12 cellular contexts compared by ENCODE assay signal in the genomic region with DNA sequence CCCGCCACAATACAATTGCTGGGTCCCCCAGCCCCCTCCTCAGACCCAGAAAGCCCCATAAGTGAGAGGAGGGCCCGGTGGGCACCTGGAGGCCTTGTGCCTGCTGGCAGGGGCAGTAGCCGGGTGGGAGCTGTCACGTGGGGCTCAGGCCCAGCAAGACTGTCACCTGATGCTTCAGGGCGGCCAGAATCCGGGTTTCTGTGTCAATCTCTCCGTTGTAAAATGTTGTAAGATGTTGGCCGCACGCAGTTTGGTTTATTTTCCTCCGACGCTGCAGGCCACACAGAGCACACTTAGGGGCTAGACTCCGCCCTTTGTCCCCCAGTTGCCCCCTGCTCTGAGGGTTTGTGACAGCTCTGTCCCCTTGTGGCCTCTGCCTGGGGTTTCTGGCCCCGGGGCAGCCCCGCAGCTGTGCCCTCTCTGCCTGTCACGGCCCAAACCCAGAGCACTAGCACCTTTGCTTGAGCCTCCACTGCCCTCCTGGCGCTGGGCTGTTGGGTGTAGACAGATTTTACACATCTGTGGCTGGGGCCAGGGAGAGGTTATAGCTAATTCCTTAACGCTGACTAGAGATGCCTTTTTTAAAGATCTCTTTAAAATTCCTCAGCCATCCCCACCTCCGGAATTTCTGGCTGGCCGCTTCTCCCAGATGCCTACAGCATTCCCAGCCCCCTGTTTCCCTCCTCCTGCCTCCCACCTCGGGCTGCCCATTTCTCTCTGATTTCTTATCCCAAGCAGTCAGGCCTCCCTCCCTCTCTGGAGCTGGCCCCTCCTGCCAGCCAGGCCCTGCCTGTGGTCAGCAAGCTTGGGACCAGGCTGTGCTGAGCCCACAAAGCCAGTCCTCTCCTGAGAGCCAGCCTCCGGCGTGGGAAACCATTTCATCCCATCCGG. TPM values are rescaled to one million over a fixed set of nuclear protein-coding genes. Genes with fewer than 3 reads are reported as not detected.
DNase-seq lines count a peak whose midpoint lies in the region; ATAC-seq, FAIRE-seq and TF ChIP-seq lines count a peak whose summit lies in the region.
"Had no signal": no experiment of that assay in that cellular context is flagged by ENCODE, and none has a peak within 500 bp of the region (broad histone marks: within the 10 kb centered on the region; RNA-seq: fewer than 3 reads in every experiment).

No MANE protein-coding gene starts in this region.

- H3K36me3 Mint-ChIP-seq in MCF 10A (ENCODE audit: insufficient read depth, unreplicated experiment) (no peaks in the 10 kb centered on the region), mesothelial cell of epicardium (no peaks in the 10 kb centered on the region)
- H3K36me3 Mint-ChIP-seq in dendritic cell treated with granulocyte-macrophage colony-stimulating factor and Interleukin-4, amounts not matched to agents 40 ng/mL and 50 ng/mL, for 4 days (ENCODE audit: low read depth), result no peaks in the 10 kb centered on the region

- H3K4me3 ChIP-seq in breast epithelium, result no peak overlapping the region
- H3K4me3 ChIP-seq: thoracic aorta had no signal

- no peaks in the 10 kb centered on the region for H3K9me3 ChIP-seq in breast epithelium
- H3K9me3 ChIP-seq: thoracic aorta had no signal

- TF ChIP-seq POLR2A in breast epithelium (IDR thresholded peaks at IDR 0.05), result no peak

- H3K4me1 ChIP-seq in breast epithelium, result peaks cover 3 to 8% of the 10 kb centered on the region in 2 donors

- H3K27ac ChIP-seq in breast epithelium, result peak overlapping the region; percentile 72 to 89

- no peak for TF ChIP-seq CTCF in breast epithelium (IDR thresholded peaks at IDR 0.05)
- no peak for TF ChIP-seq CTCF in MCF 10A (IDR thresholded peaks at IDR 0.05; ENCODE audit: unreplicated experiment)
- no peak for TF ChIP-seq CTCF in mesothelial cell of epicardium (IDR thresholded peaks at IDR 0.05; ENCODE audit: unreplicated experiment)
- no peak for TF ChIP-seq CTCF in GM13976 (IDR thresholded peaks at IDR 0.05; ENCODE audit: borderline replicate concordance, control extremely low read depth, extremely low read depth, insufficient read depth, missing control alignments)

- ATAC-seq in HG03439 (IDR thresholded peaks at IDR 0.05; ENCODE audit: unreplicated experiment), result no peak
- ATAC-seq: activated T-cell treated with anti-CD3 and anti-CD28 coated beads, Interleukin-2, amount 50 U/mL, for 4 hours had no signal

- no peaks in the 10 kb centered on the region for H3K27me3 ChIP-seq in breast epithelium

- no peak overlapping the region for H3K27ac Mint-ChIP-seq in MCF 10A (ENCODE audit: low read depth, unreplicated experiment)
- H3K27ac Mint-ChIP-seq in dendritic cell treated with granulocyte-macrophage colony-stimulating factor and Interleukin-4, amounts not matched to agents 40 ng/mL and 50 ng/mL, for 4 days, result peak overlapping the region; percentile 22
- H3K27ac Mint-ChIP-seq in mesothelial cell of epicardium, result peak overlapping the region; percentile 99

- H3K27me3 Mint-ChIP-seq in MCF 10A (ENCODE audit: insufficient read depth, unreplicated experiment), result no peaks in the 10 kb centered on the region
- H3K27me3 Mint-ChIP-seq in dendritic cell treated with granulocyte-macrophage colony-stimulating factor and Interleukin-4, amounts not matched to agents 40 ng/mL and 50 ng/mL, for 4 days, result peaks cover 53% of the 10 kb centered on the region
- no peaks in the 10 kb centered on the region for H3K27me3 Mint-ChIP-seq in mesothelial cell of epicardium (ENCODE audit: low read depth)

- in situ Hi-C loops in GM13976 (cut with MboI; ENCODE audit: low sequenced_read_pairs, unreplicated experiment), result loop anchor here (5.0 kb wide), 1 partner anchor 39 kb away; no protein-coding TSS in a partner anchor

- H3K36me3 ChIP-seq in breast epithelium, result no peaks in the 10 kb centered on the region
- H3K36me3 ChIP-seq: thoracic aorta had no signal

- peak; percentile 83 for FAIRE-seq in urothelium cell line (lab: Jason Lieb, UNC)
- FAIRE-seq: A204.1 had no signal

- H3K4me3 Mint-ChIP-seq in MCF 10A (ENCODE audit: unreplicated experiment), result no peak overlapping the region
- no peak overlapping the region for H3K4me3 Mint-ChIP-seq in dendritic cell treated with granulocyte-macrophage colony-stimulating factor and Interleukin-4, amounts not matched to agents 40 ng/mL and 50 ng/mL, for 4 days
- peak overlapping the region; percentile 41 for H3K4me3 Mint-ChIP-seq in mesothelial cell of epicardium
- H3K4me3 Mint-ChIP-seq: activated T-cell treated with anti-CD3 and anti-CD28 coated beads, Interleukin-2, amount 50 U/mL, for 4 hours had no signal

- no peak for DNase-seq in breast epithelium (ENCODE audit: low spot score in 2 of 2)
- DNase-seq in MCF 10A (ENCODE audit: unreplicated experiment), result no peak
- DNase-seq in mesothelial cell of epicardium (ENCODE audit: low spot score in 2 of 2, unreplicated experiment in 2 of 2), result peak in 1 of 2 experiments; percentile 67
- peak; percentile 80 for DNase-seq in urothelium cell line (ENCODE audit: low spot score)
- no peak for DNase-seq in NCI-H446 treated with DMSO at 0.1 percent for 48 hours (lab: John Stamatoyannopoulos, UW)
- no peak for DNase-seq in GM13976 (ENCODE audit: low spot score)
- DNase-seq: activated T-cell treated with anti-CD3 and anti-CD28 coated beads, Interleukin-2, amount 50 U/mL, for 4 hours; NCI-H1417 treated with DMSO at 0.1 percent for 48 hours had no signal

- H3K4me1 Mint-ChIP-seq in MCF 10A (ENCODE audit: insufficient read depth, unreplicated experiment), result no peaks in the 10 kb centered on the region
- H3K4me1 Mint-ChIP-seq in dendritic cell treated with granulocyte-macrophage colony-stimulating factor and Interleukin-4, amounts not matched to agents 40 ng/mL and 50 ng/mL, for 4 days (ENCODE audit: low read depth), result peaks cover 11% of the 10 kb centered on the region
- peaks cover 39% of the 10 kb centered on the region for H3K4me1 Mint-ChIP-seq in mesothelial cell of epicardium

- CTCF ChIA-PET in MCF 10A (lab: Yijun Ruan, JAX), result interaction anchor here (0.6 to 2.3 kb wide), 8 partner anchors 12 to 705 kb away, joined by 3 to 11 read pairs (median 4); no protein-coding TSS in a partner anchor

- H3K9me3 Mint-ChIP-seq in MCF 10A (ENCODE audit: unreplicated experiment) (no peaks in the 10 kb centered on the region), mesothelial cell of epicardium (no peaks in the 10 kb centered on the region)
- H3K9me3 Mint-ChIP-seq in dendritic cell treated with granulocyte-macrophage colony-stimulating factor and Interleukin-4, amounts not matched to agents 40 ng/mL and 50 ng/mL, for 4 days, result no peaks in the 10 kb centered on the region
- H3K9me3 Mint-ChIP-seq: activated T-cell treated with anti-CD3 and anti-CD28 coated beads, Interleukin-2, amount 50 U/mL, for 4 hours had no signal

- POLR2A ChIA-PET in MCF 10A (lab: Yijun Ruan, JAX), result no interaction called here

- no TSS peak for BruUV-seq in MCF 10A (replicated peaks; lab: Mats Ljungman, UMichigan)

- intact Hi-C loops in breast epithelium (cut with DNase I; ENCODE audit: low total_unique reads), result loop anchor here (5.0 kb wide), 1 partner anchor 39 kb away; no protein-coding TSS in a partner anchor
- intact Hi-C loops in MCF 10A (cut with micrococcal nuclease), result no loop called here
- intact Hi-C loops in dendritic cell treated with granulocyte-macrophage colony-stimulating factor and Interleukin-4, amounts not matched to agents 40 ng/mL and 50 ng/mL, for 4 days (cut with micrococcal nuclease), result no loop called here

RNA-seq across cellular contexts. Expression of gene PRR5, which starts 3.2 kb away (rescaled TPM):
- total RNA-seq in breast epithelium, result 10 to 100 TPM; 23.7 to 39.5 (median 29.5) TPM
- 7.9 and 11.0 TPM in 2 replicates for total RNA-seq in MCF 10A (2022)
- total RNA-seq in mesothelial cell of epicardium, result 59.7 to 65.3 TPM (median 63.6 TPM) in 3 replicates

RNA-seq across cellular contexts. Expression of gene ARHGAP8, which starts 53.6 kb away (rescaled TPM):
- total RNA-seq in breast epithelium, result 10 to 100 TPM in 2 of 3 donors, 1 to 10 TPM in 1; 9.8 to 39.4 (median 32.4) TPM
- total RNA-seq in MCF 10A (2022), result 10.3 and 18.6 TPM in 2 replicates
- 161 to 172 TPM (median 166 TPM) in 3 replicates for total RNA-seq in mesothelial cell of epicardium
